ENCODE assay signal across 8 cellular contexts in genomic region chr1:12407050-12407961, GRCh38.
DNase-seq lines count a peak whose midpoint lies in the region; ATAC-seq and TF ChIP-seq lines count a peak whose summit lies in the region.

No MANE protein-coding gene starts in this region.

- H3K27me3 Mint-ChIP-seq in activated CD4-positive, alpha-beta T cell treated with anti-CD3 and anti-CD28 coated beads, Interleukin-2, amount 10 ng/mL, durations not matched to agents 7 days and 5 days, result no peaks in the 10 kb centered on the region
- H3K27me3 Mint-ChIP-seq in activated CD8-positive, alpha-beta T cell treated with anti-CD3 and anti-CD28 coated beads, Interleukin-2, amount 10 ng/mL, durations not matched to agents 7 days and 5 days (ENCODE audit: low read depth), result no peaks in the 10 kb centered on the region

- H3K36me3 Mint-ChIP-seq in activated CD4-positive, alpha-beta T cell treated with anti-CD3 and anti-CD28 coated beads, Interleukin-2, amount 10 ng/mL, durations not matched to agents 7 days and 5 days (ENCODE audit: low read depth), result peaks cover 72% of the 10 kb centered on the region
- peaks cover 73% of the 10 kb centered on the region for H3K36me3 Mint-ChIP-seq in activated CD8-positive, alpha-beta T cell treated with anti-CD3 and anti-CD28 coated beads, Interleukin-2, amount 10 ng/mL, durations not matched to agents 7 days and 5 days (ENCODE audit: low read depth)

- POLR2A ChIA-PET in activated CD4-positive, alpha-beta T cell treated with anti-CD3 and anti-CD28 coated beads, Interleukin-2, amount 10 ng/mL, durations not matched to agents 7 days and 5 days (lab: Charles Lee), result no interaction called here
- POLR2A ChIA-PET in activated CD8-positive, alpha-beta T cell treated with anti-CD3 and anti-CD28 coated beads, Interleukin-2, amount 10 ng/mL, durations not matched to agents 7 days and 5 days (lab: Charles Lee), result interaction anchor here (0.8 to 1.4 kb wide), 6 partner anchors 28 to 211 kb away, joined by 3 to 5 read pairs (median 4); partner anchors contain the start of gene DHRS3

- H3K9me3 ChIP-seq in heart left ventricle (peaks cover 0 to 12% (median 0%) of the 10 kb centered on the region in 12 donors), skeletal muscle tissue (ENCODE audit: control insufficient read depth in 3 of 3, low read length in 3 of 3) (no peaks in the 10 kb centered on the region)

- H3K27me3 ChIP-seq in heart left ventricle (no peaks in the 10 kb centered on the region), skeletal muscle tissue (ENCODE audit: control insufficient read depth in 3 of 3, insufficient read depth in 3 of 3, low read length in 3 of 3) (no peaks in the 10 kb centered on the region)

- TF ChIP-seq POLR2A in heart left ventricle (IDR thresholded peaks at IDR 0.05), result no peak

- H3K4me1 ChIP-seq in heart left ventricle, result peaks cover 6 to 53% (median 36%) of the 10 kb centered on the region in 12 donors
- peaks cover 15 to 30% (median 25%) of the 10 kb centered on the region in 3 donors for H3K4me1 ChIP-seq in skeletal muscle tissue (ENCODE audit: control insufficient read depth in 3 of 3, insufficient read depth in 3 of 3, low read length in 3 of 3)

- H3K27ac ChIP-seq in heart left ventricle (peak overlapping the region; percentile 31 to 75 (median 60)), skeletal muscle tissue (ENCODE audit: low read depth, low read length) (peak overlapping the region; percentile 55)

- peak; percentile 24 for DNase-seq in activated CD4-positive, alpha-beta T cell treated with anti-CD3 and anti-CD28 coated beads, Interleukin-2, amount 10 ng/mL, durations not matched to agents 7 days and 5 days
- no peak for DNase-seq in activated CD4-positive, alpha-beta T cell treated with anti-CD3 and anti-CD28 coated beads, Interleukin-2, amount 50 U/mL, for 48 hours
- DNase-seq in activated CD8-positive, alpha-beta T cell treated with anti-CD3 and anti-CD28 coated beads, Interleukin-2, amount 10 ng/mL, durations not matched to agents 7 days and 5 days, result peak; percentile 55
- DNase-seq in heart left ventricle (peak in 2 of 5 donors; percentile 27 to 32), DMS79 treated with DMSO at 0.1 percent for 48 hours (lab: John Stamatoyannopoulos, UW) (no peak), KG1 (lab: John Stamatoyannopoulos, UW) (no peak), SKM-1 (lab: John Stamatoyannopoulos, UW; ENCODE audit: unreplicated experiment) (no peak)

- peaks cover 24% of the 10 kb centered on the region for H3K4me1 Mint-ChIP-seq in activated CD4-positive, alpha-beta T cell treated with anti-CD3 and anti-CD28 coated beads, Interleukin-2, amount 10 ng/mL, durations not matched to agents 7 days and 5 days
- H3K4me1 Mint-ChIP-seq in activated CD8-positive, alpha-beta T cell treated with anti-CD3 and anti-CD28 coated beads, Interleukin-2, amount 10 ng/mL, durations not matched to agents 7 days and 5 days (ENCODE audit: low read depth), result peaks cover 39% of the 10 kb centered on the region

- ATAC-seq in activated CD8-positive, alpha-beta T cell treated with anti-CD3 and anti-CD28 coated beads, Interleukin-2, amount 10 ng/mL, durations not matched to agents 7 days and 5 days, result peak; percentile 76
- ATAC-seq in heart left ventricle, result peak; percentile 62 to 82 (median 70)

- H3K9me3 Mint-ChIP-seq in activated CD4-positive, alpha-beta T cell treated with anti-CD3 and anti-CD28 coated beads, Interleukin-2, amount 10 ng/mL, durations not matched to agents 7 days and 5 days, result peaks cover 12% of the 10 kb centered on the region
- H3K9me3 Mint-ChIP-seq in activated CD8-positive, alpha-beta T cell treated with anti-CD3 and anti-CD28 coated beads, Interleukin-2, amount 10 ng/mL, durations not matched to agents 7 days and 5 days (ENCODE audit: insufficient read depth), result peaks cover 17% of the 10 kb centered on the region

- intact Hi-C loops in heart left ventricle (cut with DNase I), result loop anchor here in 8 of 10 donors (1.0 to 5.0 kb wide), 7 partner anchors 13 to 215 kb away; partner anchors contain the start of gene DHRS3 (in 2 of the 8)

- peaks cover 0 to 66% (median 40%) of the 10 kb centered on the region in 9 donors for H3K36me3 ChIP-seq in heart left ventricle
- H3K36me3 ChIP-seq in skeletal muscle tissue (ENCODE audit: control insufficient read depth in 3 of 3, insufficient read depth in 3 of 3, low read length in 3 of 3), result peaks cover 19 to 32% (median 27%) of the 10 kb centered on the region in 3 donors

- CTCF ChIA-PET in activated CD4-positive, alpha-beta T cell treated with anti-CD3 and anti-CD28 coated beads, Interleukin-2, amount 10 ng/mL, durations not matched to agents 7 days and 5 days (lab: Charles Lee), result interaction anchor here (0.6 to 1.4 kb wide), 5 partner anchors 10 to 196 kb away, joined by 3 to 5 read pairs (median 3); no protein-coding TSS in a partner anchor
- CTCF ChIA-PET in activated CD8-positive, alpha-beta T cell treated with anti-CD3 and anti-CD28 coated beads, Interleukin-2, amount 10 ng/mL, durations not matched to agents 7 days and 5 days (lab: Charles Lee), result interaction anchor here (0.7 to 4.9 kb wide), 35 partner anchors 9 to 251 kb away, joined by 3 to 31 read pairs (median 5); no protein-coding TSS in a partner anchor

- no peak overlapping the region for H3K4me3 ChIP-seq in heart left ventricle
- no peak overlapping the region for H3K4me3 ChIP-seq in skeletal muscle tissue (ENCODE audit: low read length in 3 of 3)

- peak; percentile 7 to 69 (median 50) for TF ChIP-seq CTCF in heart left ventricle (IDR thresholded peaks at IDR 0.05)

- no peak overlapping the region for H3K4me3 Mint-ChIP-seq in activated CD4-positive, alpha-beta T cell treated with anti-CD3 and anti-CD28 coated beads, Interleukin-2, amount 10 ng/mL, durations not matched to agents 7 days and 5 days
- no peak overlapping the region for H3K4me3 Mint-ChIP-seq in activated CD8-positive, alpha-beta T cell treated with anti-CD3 and anti-CD28 coated beads, Interleukin-2, amount 10 ng/mL, durations not matched to agents 7 days and 5 days

- H3K27ac Mint-ChIP-seq in activated CD4-positive, alpha-beta T cell treated with anti-CD3 and anti-CD28 coated beads, Interleukin-2, amount 10 ng/mL, durations not matched to agents 7 days and 5 days, result no peak overlapping the region
- H3K27ac Mint-ChIP-seq in activated CD8-positive, alpha-beta T cell treated with anti-CD3 and anti-CD28 coated beads, Interleukin-2, amount 10 ng/mL, durations not matched to agents 7 days and 5 days, result no peak overlapping the region

- no peak overlapping the region for H3K9ac ChIP-seq in skeletal muscle tissue (ENCODE audit: low read depth in 1 of 3, low read length in 3 of 3)

- WGBS in heart left ventricle, 4 donors, result 49 to 55% (median 49%) methylated on average over 8 of the region's 8 CpGs

Comparison
In these comparisons a context has a peak if more than half of its experiments do, and no peak if none do; other contexts are left out.
1. DNase-seq: peak in activated CD4-positive, alpha-beta T cell treated with anti-CD3 and anti-CD28 coated beads, Interleukin-2, amount 10 ng/mL, durations not matched to agents 7 days and 5 days (single experiment) and activated CD8-positive, alpha-beta T cell treated with anti-CD3 and anti-CD28 coated beads, Interleukin-2, amount 10 ng/mL, durations not matched to agents 7 days and 5 days (single experiment); none in activated CD4-positive, alpha-beta T cell treated with anti-CD3 and anti-CD28 coated beads, Interleukin-2, amount 50 U/mL, for 48 hours (0 of 2), DMS79 treated with DMSO at 0.1 percent for 48 hours (single experiment), KG1 (single experiment) and SKM-1 (single experiment).